8 cellular contexts compared by ENCODE assay signal in the genomic region with DNA sequence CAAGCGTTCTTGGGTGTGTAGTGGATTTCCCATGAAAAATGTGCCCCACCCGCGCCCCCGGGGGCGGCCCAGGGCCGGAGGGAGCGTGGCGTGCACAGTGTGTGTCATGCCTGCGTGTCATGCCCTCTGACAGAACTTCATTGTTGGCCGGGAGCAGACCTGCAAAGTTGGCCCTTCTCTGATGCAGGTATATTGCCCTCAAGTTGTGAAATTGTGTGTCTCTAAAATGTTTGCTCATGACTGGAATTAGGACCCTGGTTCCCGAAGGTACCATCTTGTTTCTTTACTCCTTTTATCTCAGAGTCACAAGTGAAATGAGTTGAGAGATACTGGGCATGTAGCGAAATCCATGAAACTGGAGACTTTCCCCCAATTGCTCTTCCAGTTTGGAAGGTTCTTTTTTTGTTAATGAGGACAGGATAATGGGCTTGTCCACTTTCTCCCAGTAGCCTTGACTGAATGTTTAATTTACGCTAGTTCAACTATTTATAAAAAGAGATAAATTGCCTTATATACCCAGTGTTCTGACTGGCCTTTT. TPM values are rescaled to one million over a fixed set of nuclear protein-coding genes. Genes with fewer than 3 reads are reported as not detected.
DNase-seq lines count a peak whose midpoint lies in the region; ATAC-seq, FAIRE-seq and TF ChIP-seq lines count a peak whose summit lies in the region.

No MANE protein-coding gene starts in this region.

- H3K4me2 ChIP-seq in SK-N-SH, result peak overlapping the region; percentile 97
- H3K4me2 ChIP-seq in GM12878 (ENCODE audit: control insufficient read depth, insufficient read depth), result peak overlapping the region; percentile 23

- peak overlapping the region; percentile 84 to 92 for H3K4me3 ChIP-seq in SK-N-SH (ENCODE audit: low read depth in 2 of 2, low read length in 1 of 2)
- peak overlapping the region; percentile 88 for H3K4me3 ChIP-seq in GM12878

- WGBS in SK-N-SH (ENCODE audit: low lambda C conversion rate), result 16% methylated on average over 11 of the region's 13 CpGs
- WGBS in GM12878 (ENCODE audit: insufficient coverage, insufficient replicate concordance, low lambda C conversion rate, missing lambda C conversion rate), result under 1% methylated on average over 13 of the region's 13 CpGs

- H3K27me3 Mint-ChIP-seq in immature natural killer cell (ENCODE audit: low read depth in 3 of 3), result peaks cover 0 to 4% (median 1%) of the 10 kb centered on the region in 3 donors

- CTCF ChIA-PET in SK-N-SH (lab: Yijun Ruan, JAX), result no interaction called here
- CTCF ChIA-PET in GM12878 (lab: Yijun Ruan, JAX), result interaction anchor here (0.6 to 1.4 kb wide), 5 partner anchors 10 to 1057 kb away, joined by 3 read pairs; no protein-coding TSS in a partner anchor

- FAIRE-seq in GM12878 (lab: Jason Lieb, UNC), result no peak

- no peak for TF ChIP-seq POLR2A in GM12878 (IDR thresholded peaks at IDR 0.05; ENCODE audit: low read depth, low read length)

- peak; percentile 53 for DNase-seq in G401 (ENCODE audit: low spot score)
- DNase-seq in SK-N-SH, result no peak
- no peak for DNase-seq in GM12878 (ENCODE audit: low read depth, low spot score)
- no peak for DNase-seq in immature natural killer cell
- DNase-seq in stimulated activated CD4-positive, alpha-beta T cell treated with anti-CD3 and anti-CD28 coated beads, Interleukin-15, amount 100 ng/mL, for 24 hours, result peak; percentile 62
- no peak for DNase-seq in NCI-H1436 (lab: John Stamatoyannopoulos, UW)

- H3K27me3 ChIP-seq in SK-N-SH (ENCODE audit: insufficient read depth), result no peaks in the 10 kb centered on the region
- H3K27me3 ChIP-seq in GM12878 (replicated peaks in 1 of 2; ENCODE audit: control insufficient read depth in 2 of 2, insufficient read depth in 2 of 2, low read length in 1 of 2), result no peaks in the 10 kb centered on the region

- in situ Hi-C loops in G401 (cut with HindIII; ENCODE audit: low sequenced_read_pairs) (no loop called here), GM12878 (cut with MboI) (no loop called here)

- ATAC-seq in HG03039 (IDR thresholded peaks at IDR 0.05; ENCODE audit: unreplicated experiment) (peak; percentile 20), GM12878 (peak; percentile 44), GM21576 (IDR thresholded peaks at IDR 0.05; ENCODE audit: unreplicated experiment) (no peak)

- TF ChIP-seq CTCF in SK-N-SH (IDR thresholded peaks at IDR 0.05) (no peak), GM12878 (IDR thresholded peaks at IDR 0.05 in 2 of 3, conservative IDR thresholded peaks at IDR 0.05 in 1 of 3; ENCODE audit: control insufficient read depth in 2 of 3, extremely low read depth in 1 of 3, insufficient read depth in 1 of 3, low read depth in 3 of 3, low read length in 3 of 3) (no peak)

- TF ChIP-seq RAD21 in SK-N-SH (IDR thresholded peaks at IDR 0.05; ENCODE audit: low read length) (no peak), GM12878 (IDR thresholded peaks at IDR 0.05; ENCODE audit: insufficient read depth, low read depth, low read length) (no peak)

- peak overlapping the region; percentile 85 to 95 (median 94) for H3K27ac Mint-ChIP-seq in immature natural killer cell

- no peaks in the 10 kb centered on the region for H3K9me2 ChIP-seq in SK-N-SH

- H4K20me1 ChIP-seq in SK-N-SH (ENCODE audit: insufficient read depth) (no peaks in the 10 kb centered on the region), GM12878 (ENCODE audit: control insufficient read depth, insufficient read depth) (no peaks in the 10 kb centered on the region)

- H3K36me3 Mint-ChIP-seq in immature natural killer cell, result no peaks in the 10 kb centered on the region

- H3K9ac ChIP-seq in SK-N-SH, result peak overlapping the region; percentile 95
- peak overlapping the region; percentile 87 for H3K9ac ChIP-seq in GM12878 (ENCODE audit: control insufficient read depth, insufficient read depth, low read length)

- peak overlapping the region; percentile 90 to 93 (median 93) for H3K4me3 Mint-ChIP-seq in immature natural killer cell

- RAD21 ChIA-PET in GM12878 (lab: Charles Lee; ENCODE audit: unreplicated experiment), result interaction anchor here (1.3 to 2.0 kb wide), 5 partner anchors 10 to 30 kb away, joined by 3 to 9 read pairs (median 7); no protein-coding TSS in a partner anchor

- no peaks in the 10 kb centered on the region for H3K9me3 Mint-ChIP-seq in immature natural killer cell

- H2AFZ ChIP-seq in SK-N-SH (ENCODE audit: low read depth) (peak overlapping the region; percentile 98), GM12878 (ENCODE audit: control insufficient read depth, low read depth, low read length) (peak overlapping the region; percentile 97)

- H3K36me3 ChIP-seq in SK-N-SH (replicated peaks in 1 of 2; ENCODE audit: control insufficient read depth in 1 of 2, insufficient read depth in 2 of 2, low read length in 1 of 2) (no peaks in the 10 kb centered on the region), GM12878 (ENCODE audit: control insufficient read depth in 2 of 2, insufficient read depth in 2 of 2, low read length in 1 of 2) (no peaks in the 10 kb centered on the region)

- TF ChIP-seq EP300 in SK-N-SH (IDR thresholded peaks at IDR 0.05; ENCODE audit: borderline replicate concordance in 1 of 2, low read depth in 1 of 2, low read length in 1 of 2) (no peak), GM12878 (IDR thresholded peaks at IDR 0.05; ENCODE audit: borderline replicate concordance in 1 of 2, control insufficient read depth in 1 of 2, low read depth in 2 of 2, low read length in 2 of 2) (0 out of 4 replicates have a peak, but pooled peaks of 1 of the 2 experiments have one; percentile 8)

- H3F3A ChIP-seq in SK-N-SH (replicated peaks; ENCODE audit: insufficient read depth), result peaks cover 49% of the 10 kb centered on the region

- intact Hi-C loops in GM12878 (cut with micrococcal nuclease; ENCODE audit: unreplicated experiment), result no loop called here

- peaks cover 4 to 27% of the 10 kb centered on the region in 2 experiments; a peak in 2 of 4 replicates for H3K4me1 ChIP-seq in SK-N-SH (ENCODE audit: control insufficient read depth in 1 of 2, insufficient read depth in 2 of 2, low read depth in 1 of 2, low read length in 1 of 2)
- H3K4me1 ChIP-seq in GM12878 (ENCODE audit: control insufficient read depth, insufficient read depth, low read length), result peaks cover 26% of the 10 kb centered on the region

- POLR2A ChIA-PET in SK-N-SH (lab: Yijun Ruan, JAX) (interaction anchor here (0.9 to 1.0 kb wide), 3 partner anchors 13 to 1033 kb away, joined by 3 to 4 read pairs (median 3); a partner anchor contains a TSS), GM12878 (lab: Charles Lee) (interaction anchor here (0.6 to 3.8 kb wide), 5 partner anchors 10 to 53 kb away, joined by 4 to 40 read pairs (median 12); a partner anchor contains a TSS)

- no TSS peak for BruUV-seq in GM12878 (replicated peaks; lab: Mats Ljungman, UMichigan)

- H3K4me1 Mint-ChIP-seq in immature natural killer cell, result peaks cover 15 to 27% of the 10 kb centered on the region in 2 donors

- peaks cover 54% of the 10 kb centered on the region for H3K79me2 ChIP-seq in SK-N-SH (ENCODE audit: insufficient read depth)
- peaks cover 59% of the 10 kb centered on the region for H3K79me2 ChIP-seq in GM12878 (ENCODE audit: control insufficient read depth, insufficient read depth, low read length)

- H3K9me3 ChIP-seq in SK-N-SH, result no peaks in the 10 kb centered on the region
- no peaks in the 10 kb centered on the region for H3K9me3 ChIP-seq in GM12878 (replicated peaks; ENCODE audit: control insufficient read depth, insufficient read depth, low read length)

- SMC1A ChIA-PET in GM12878 (lab: Charles Lee; ENCODE audit: uncharacterized antibody, unreplicated experiment), result interaction anchor here (1.4 to 3.6 kb wide), 9 partner anchors 8 to 58 kb away, joined by 3 to 35 read pairs (median 9); a partner anchor contains a TSS

- H3K27ac ChIP-seq in SK-N-SH (ENCODE audit: low read depth in 2 of 2, low read length in 1 of 2) (peak overlapping the region; percentile 83 to 91), GM12878 (ENCODE audit: control insufficient read depth, insufficient read depth) (peak overlapping the region; percentile 74)

RNA-seq across cellular contexts. Expression of a gene that starts 26.2 kb away (rescaled TPM):
- 96.2 and 99.5 TPM in 2 replicates for total RNA-seq in G401 (2014; rRNA removed; shearing (Covaris generic))
- polyA plus RNA-seq in SK-N-SH (2012; rRNA removed), result 25.1 and 34.6 TPM in 2 replicates
- 43.1 and 51.1 TPM in 2 replicates for polyA plus RNA-seq in SK-N-SH (2012; cell fraction: cytosol; rRNA removed)
- 6.9 and 14.4 TPM in 2 replicates for polyA plus RNA-seq in SK-N-SH (2012; cell fraction: nucleus; rRNA removed)
- total RNA-seq in GM12878 (2013; cell fraction: nucleolus; rRNA removed), result 99.1 and 113 TPM in 2 replicates
- total RNA-seq in GM12878 (2014; rRNA removed), result 65.5 and 79.2 TPM in 2 replicates
- total RNA-seq in GM12878 (2014; rRNA removed; fragmentation: Illumina TruSeq; extraction: Trizol), result 77.2 and 77.5 TPM in 2 replicates
- total RNA-seq in GM12878 (2021), result 71.9 and 73.6 TPM in 2 replicates
- polyA plus RNA-seq in GM12878 (2011; ENCODE audit: low read depth), result 28.6 TPM
- polyA plus RNA-seq in GM12878 (2011; rRNA removed), result 42.0 and 60.5 TPM in 2 replicates
- 18.0 and 19.4 TPM in 2 replicates for polyA plus RNA-seq in GM12878 (2011; cell fraction: cytosol; rRNA removed)
- polyA plus RNA-seq in GM12878 (2011; cell fraction: nucleus; rRNA removed), result 16.0 and 16.3 TPM in 2 replicates
- 31.2 and 42.7 TPM in 2 replicates for polyA plus RNA-seq in GM12878 (2012)
- 85.8 and 106 TPM in 2 replicates for polyA plus RNA-seq in GM12878 (2014; fragmentation: Illumina TruSeq; extraction: Trizol)
- 100 to 1,000 TPM; 107 to 117 TPM for polyA plus RNA-seq in GM12878 (2014; fragmentation: Nextera tagmentation; extraction: Ambion mirVana)
- polyA plus RNA-seq in GM12878 (2014; rRNA removed), result 50.3 and 67.4 TPM in 2 replicates
- polyA plus RNA-seq in GM12878 (2016; fragmentation: Nextera tagmentation; extraction: Ambion mirVana), result 100 to 1,000 TPM; 148 to 151 TPM
- polyA minus RNA-seq in GM12878 (2011; rRNA and poly(A)+ RNA removed), result 16.9 and 23.5 TPM in 2 replicates
- 6.1 and 8.9 TPM in 2 replicates for polyA minus RNA-seq in GM12878 (2011; cell fraction: cytosol; rRNA and poly(A)+ RNA removed)
- polyA minus RNA-seq in GM12878 (2011; cell fraction: nucleus; rRNA and poly(A)+ RNA removed), result 25.1 and 39.7 TPM in 2 replicates
- 10 to 100 TPM; 26.9 to 36.7 (median 28.4) TPM for polyA plus RNA-seq in immature natural killer cell

RNA-seq across cellular contexts. Expression of a gene that starts 26.6 kb away (rescaled TPM):
- 4.0 and 10.9 TPM in 2 replicates for total RNA-seq in G401 (2014; rRNA removed; shearing (Covaris generic))
- polyA plus RNA-seq in SK-N-SH (2012; rRNA removed), result 17.7 and 25.8 TPM in 2 replicates
- 26.6 and 27.1 TPM in 2 replicates for polyA plus RNA-seq in SK-N-SH (2012; cell fraction: cytosol; rRNA removed)
- polyA plus RNA-seq in SK-N-SH (2012; cell fraction: nucleus; rRNA removed), result 10.4 and 21.8 TPM in 2 replicates
- 54.6 and 57.6 TPM in 2 replicates for total RNA-seq in GM12878 (2013; cell fraction: nucleolus; rRNA removed)
- 46.8 and 52.3 TPM in 2 replicates for total RNA-seq in GM12878 (2014; rRNA removed)
- total RNA-seq in GM12878 (2014; rRNA removed; fragmentation: Illumina TruSeq; extraction: Trizol), result 44.6 TPM in 2 replicates
- total RNA-seq in GM12878 (2021), result 46.7 and 48.6 TPM in 2 replicates
- 23.9 TPM for polyA plus RNA-seq in GM12878 (2011; ENCODE audit: low read depth)
- polyA plus RNA-seq in GM12878 (2011; rRNA removed), result 83.4 and 108 TPM in 2 replicates
- 35.1 and 42.3 TPM in 2 replicates for polyA plus RNA-seq in GM12878 (2011; cell fraction: cytosol; rRNA removed)
- 32.4 and 36.4 TPM in 2 replicates for polyA plus RNA-seq in GM12878 (2011; cell fraction: nucleus; rRNA removed)
- polyA plus RNA-seq in GM12878 (2012), result 25.1 and 33.0 TPM in 2 replicates
- polyA plus RNA-seq in GM12878 (2014; fragmentation: Illumina TruSeq; extraction: Trizol), result 70.9 and 96.8 TPM in 2 replicates
- 10 to 100 TPM; 22.1 to 29.6 TPM for polyA plus RNA-seq in GM12878 (2014; fragmentation: Nextera tagmentation; extraction: Ambion mirVana)
- 46.6 and 47.4 TPM in 2 replicates for polyA plus RNA-seq in GM12878 (2014; rRNA removed)
- 10 to 100 TPM; 72.4 to 72.9 TPM for polyA plus RNA-seq in GM12878 (2016; fragmentation: Nextera tagmentation; extraction: Ambion mirVana)
- polyA minus RNA-seq in GM12878 (2011; rRNA and poly(A)+ RNA removed), result 51.2 and 72.1 TPM in 2 replicates
- polyA minus RNA-seq in GM12878 (2011; cell fraction: cytosol; rRNA and poly(A)+ RNA removed), result 16.6 and 25.1 TPM in 2 replicates
- polyA minus RNA-seq in GM12878 (2011; cell fraction: nucleus; rRNA and poly(A)+ RNA removed), result 23.9 and 32.9 TPM in 2 replicates
- 10 to 100 TPM; 22.1 to 44.3 (median 39.8) TPM for polyA plus RNA-seq in immature natural killer cell

Comparison
In these comparisons a context has a peak if more than half of its experiments do, and no peak if none do; other contexts are left out.
1. DNase-seq: peak in G401 (single experiment) and stimulated activated CD4-positive, alpha-beta T cell treated with anti-CD3 and anti-CD28 coated beads, Interleukin-15, amount 100 ng/mL, for 24 hours (single experiment); none in SK-N-SH (single experiment), GM12878 (single experiment), immature natural killer cell (0 of 3) and NCI-H1436 (single experiment).